In the genomic region with DNA sequence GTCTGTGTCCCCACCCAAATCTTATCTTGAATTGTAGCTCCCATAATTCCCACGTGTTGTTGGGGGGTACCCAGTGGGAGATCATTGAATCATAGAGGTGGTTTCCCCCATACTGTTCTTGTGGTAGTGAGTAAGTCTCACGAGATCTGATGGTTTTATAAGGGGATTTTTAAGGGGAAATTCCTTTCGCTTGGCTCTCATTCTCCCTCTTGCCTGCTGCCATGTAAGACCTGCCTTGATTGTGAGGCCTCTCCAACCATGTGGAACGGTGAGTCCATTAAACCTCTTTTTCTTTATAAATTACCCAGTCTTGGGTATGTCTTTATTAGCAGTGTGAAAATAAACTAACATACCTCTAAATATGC, we compare ENCODE assay signal across 11 cellular contexts. TPM values are rescaled to one million over a fixed set of nuclear protein-coding genes. Genes with fewer than 3 reads are reported as not detected.
DNase-seq lines count a peak whose midpoint lies in the region; ATAC-seq and TF ChIP-seq lines count a peak whose summit lies in the region.
"Not testable (repeated sequence)": the region's sequence is repeated elsewhere in the genome, so short reads cannot be mapped to it uniquely, and the experiment has no call there.
"Had no signal": no experiment of that assay in that cellular context is flagged by ENCODE, and none has a peak within 500 bp of the region (broad histone marks: within the 10 kb centered on the region; RNA-seq: fewer than 3 reads in every experiment).

No MANE protein-coding gene starts in this region.

- intact Hi-C loops in right lobe of liver (cut with DNase I) = loop anchor here in 1 of 2 donors (10.0 kb wide), 1 partner anchor 79 kb away; no protein-coding TSS in a partner anchor

- H3K9me3 ChIP-seq in T-helper 17 cell (ENCODE audit: control insufficient read depth, low read length, poor library complexity, severe bottlenecking); right lobe of liver: not testable (repeated sequence)

- H3K27ac Mint-ChIP-seq in T-helper 17 cell; activated naive CD4-positive, alpha-beta T cell treated with anti-CD3 and anti-CD28 coated beads, Interleukin-2, amount 50 U/mL, for 72 hours: not testable (repeated sequence)

- peak overlapping the region; percentile 94 to 99 (median 99) for H3K27ac ChIP-seq in right lobe of liver

- ATAC-seq in T-helper 17 cell = peak; percentile 36
- peak; percentile 21 to 62 for ATAC-seq in activated T-cell treated with anti-CD3 and anti-CD28 coated beads, Interleukin-2, amount 50 U/mL, for 4 hours
- peak; percentile 13 to 56 for ATAC-seq in activated naive CD4-positive, alpha-beta T cell treated with anti-CD3 and anti-CD28 coated beads, Interleukin-2, amount 50 U/mL, for 72 hours
- ATAC-seq in right lobe of liver = peak in 1 of 4 donors; percentile 1

- not testable (repeated sequence) for H3K36me3 ChIP-seq in right lobe of liver

- not testable (repeated sequence) for H3K4me1 Mint-ChIP-seq in T-helper 17 cell; activated T-cell treated with anti-CD3 and anti-CD28 coated beads, Interleukin-2, amount 50 U/mL, for 4 hours (ENCODE audit: low read depth)

- not testable (repeated sequence) for H3K9me3 Mint-ChIP-seq in activated T-cell treated with anti-CD3 and anti-CD28 coated beads, Interleukin-2, amount 50 U/mL, for 4 hours; activated naive CD4-positive, alpha-beta T cell treated with anti-CD3 and anti-CD28 coated beads, Interleukin-2, amount 50 U/mL, for 72 hours

- 32% methylated on average over 4 of the region's 4 CpGs for WGBS in right lobe of liver (ENCODE audit: insufficient coverage, low coverage, low lambda C conversion rate, missing lambda C conversion rate)

- peak overlapping the region in 1 of 3 donors; percentile 13 for H3K4me3 ChIP-seq in right lobe of liver

- not testable (repeated sequence) for TF ChIP-seq POLR2A in right lobe of liver (IDR thresholded peaks at IDR 0.05)

- not testable (repeated sequence) for TF ChIP-seq CTCF in right lobe of liver (IDR thresholded peaks at IDR 0.05)

- not testable (repeated sequence) for H3K36me3 Mint-ChIP-seq in T-helper 17 cell (ENCODE audit: low read depth); activated T-cell treated with anti-CD3 and anti-CD28 coated beads, Interleukin-2, amount 50 U/mL, for 4 hours (ENCODE audit: insufficient read depth); activated naive CD4-positive, alpha-beta T cell treated with anti-CD3 and anti-CD28 coated beads, Interleukin-2, amount 50 U/mL, for 72 hours

- H3K27me3 Mint-ChIP-seq in T-helper 17 cell = peaks cover 38% of the 10 kb centered on the region
- not testable (repeated sequence) for H3K27me3 Mint-ChIP-seq in activated T-cell treated with anti-CD3 and anti-CD28 coated beads, Interleukin-2, amount 50 U/mL, for 4 hours (ENCODE audit: low read depth)

- peaks cover 0 to 59% (median 13%) of the 10 kb centered on the region in 4 donors for H3K4me1 ChIP-seq in right lobe of liver

- H3K4me3 Mint-ChIP-seq in T-helper 17 cell; activated T-cell treated with anti-CD3 and anti-CD28 coated beads, Interleukin-2, amount 50 U/mL, for 4 hours: not testable (repeated sequence)

- not testable (repeated sequence) for DNase-seq in T-helper 17 cell; activated T-cell treated with anti-CD3 and anti-CD28 coated beads, Interleukin-2, amount 50 U/mL, for 4 hours; activated naive CD4-positive, alpha-beta T cell treated with anti-CD3 and anti-CD28 coated beads, Interleukin-2, amount 50 U/mL, for 72 hours (ENCODE audit: low spot score in 2 of 2); right lobe of liver
- peak; percentile 11 for DNase-seq in kidney tubule cell (ENCODE audit: low spot score)
- peak; percentile 10 for DNase-seq in stimulated activated CD8-positive, alpha-beta memory T cell treated with anti-CD3 and anti-CD28 coated beads, Interleukin-4, amount 100 ng/mL, for 48 hours

- H3K27me3 ChIP-seq in right lobe of liver = not testable (repeated sequence)

RNA-seq across cellular contexts. Expression of gene SERPINA10, which starts 3.1 kb away (rescaled TPM):
- total RNA-seq in T-helper 17 cell (not detected), right lobe of liver (100 to 1,000 TPM; 114 to 400 (median 239) TPM)
- total RNA-seq in activated T-cell treated with anti-CD3 and anti-CD28 coated beads, Interleukin-2, amount 50 U/mL, for 4 hours = not detected
- total RNA-seq in activated naive CD4-positive, alpha-beta T cell treated with anti-CD3 and anti-CD28 coated beads, Interleukin-2, amount 50 U/mL, for 72 hours = not detected
- total RNA-seq: CD4-positive, alpha-beta T cell; CD8-positive, alpha-beta memory T cell; GM23338; H4; H9 had no signal

RNA-seq across cellular contexts. Expression of gene SERPINA6, which starts 27.0 kb away (rescaled TPM):
- total RNA-seq in T-helper 17 cell = not detected
- total RNA-seq in activated T-cell treated with anti-CD3 and anti-CD28 coated beads, Interleukin-2, amount 50 U/mL, for 4 hours = not detected
- total RNA-seq in activated naive CD4-positive, alpha-beta T cell treated with anti-CD3 and anti-CD28 coated beads, Interleukin-2, amount 50 U/mL, for 72 hours = not detected
- 100 to 1,000 TPM; 185 to 407 (median 236) TPM for total RNA-seq in right lobe of liver
- total RNA-seq: CD4-positive, alpha-beta T cell; CD8-positive, alpha-beta memory T cell; GM23338; H9 had no signal

Comparison
In these comparisons a context has a peak if more than half of its experiments do, and no peak if none do; other contexts are left out.
1. RNA of gene SERPINA10, which starts 3.1 kb away (total RNA-seq): 114 to 400 TPM in right lobe of liver; not detected in activated T-cell treated with anti-CD3 and anti-CD28 coated beads, Interleukin-2, amount 50 U/mL, for 4 hours, not detected in T-helper 17 cell and not detected in activated naive CD4-positive, alpha-beta T cell treated with anti-CD3 and anti-CD28 coated beads, Interleukin-2, amount 50 U/mL, for 72 hours; every median in the first group is over 100 times any median in the second.
2. RNA of gene SERPINA6, which starts 27.0 kb away (total RNA-seq): 185 to 407 TPM in right lobe of liver; not detected in activated naive CD4-positive, alpha-beta T cell treated with anti-CD3 and anti-CD28 coated beads, Interleukin-2, amount 50 U/mL, for 72 hours, not detected in T-helper 17 cell and not detected in activated T-cell treated with anti-CD3 and anti-CD28 coated beads, Interleukin-2, amount 50 U/mL, for 4 hours; every median in the first group is over 100 times any median in the second.